8 cellular contexts compared by ENCODE assay signal in genomic region chr15:38817427-38818155, GRCh38.
DNase-seq lines count a peak whose midpoint lies in the region; ATAC-seq, FAIRE-seq and TF ChIP-seq lines count a peak whose summit lies in the region.

No MANE protein-coding gene starts in this region.

- no peak overlapping the region for H3K4me3 Mint-ChIP-seq in activated naive CD4-positive, alpha-beta T cell treated with anti-CD3 and anti-CD28 coated beads for 36 hours
- no peak overlapping the region for H3K4me3 Mint-ChIP-seq in progenitor cell of endocrine pancreas (ENCODE audit: low read depth)

- no peaks in the 10 kb centered on the region for H3K36me3 Mint-ChIP-seq in activated naive CD4-positive, alpha-beta T cell treated with anti-CD3 and anti-CD28 coated beads for 36 hours (ENCODE audit: low read depth)
- H3K36me3 Mint-ChIP-seq in progenitor cell of endocrine pancreas (ENCODE audit: insufficient read depth): no peaks in the 10 kb centered on the region

- peak overlapping the region; percentile 67 for H2BK15ac ChIP-seq in IMR-90 (ENCODE audit: low read depth, low read length)

- TF ChIP-seq RAD21 in IMR-90 (IDR thresholded peaks at IDR 0.05; ENCODE audit: low read length): peak; percentile 95

- no peak overlapping the region for H3K4me3 ChIP-seq in IMR-90 (ENCODE audit: insufficient read depth, low read depth, low read length)

- CTCF ChIA-PET in IMR-90 (lab: Yijun Ruan, JAX): interaction anchor here (0.6 to 1.3 kb wide), 5 partner anchors 9 to 178 kb away, joined by 3 to 6 read pairs (median 4); no protein-coding TSS in a partner anchor
- CTCF ChIA-PET in activated naive CD4-positive, alpha-beta T cell treated with anti-CD3 and anti-CD28 coated beads for 36 hours (lab: Charles Lee): interaction anchor here (0.6 to 2.5 kb wide), 8 partner anchors 10 to 761 kb away, joined by 3 to 9 read pairs (median 3); no protein-coding TSS in a partner anchor

- peak overlapping the region; percentile 11 for H4K5ac ChIP-seq in IMR-90 (ENCODE audit: low read depth, low read length)

- peak overlapping the region; percentile 43 for H3K56ac ChIP-seq in IMR-90 (ENCODE audit: extremely low read depth, insufficient read depth, low read length)

- FAIRE-seq in urothelium cell line (lab: Jason Lieb, UNC): peak; percentile 82

- peak overlapping the region; percentile 54 for H3K23ac ChIP-seq in IMR-90 (ENCODE audit: low read depth, low read length)

- H2BK20ac ChIP-seq in IMR-90 (ENCODE audit: low read depth, low read length): peak overlapping the region; percentile 99

- peaks cover 8% of the 10 kb centered on the region for H3K4me1 ChIP-seq in IMR-90 (ENCODE audit: control insufficient read depth, insufficient read depth, low read length)

- H3K27me3 ChIP-seq in IMR-90 (ENCODE audit: control insufficient read depth, insufficient read depth, low read length): no peaks in the 10 kb centered on the region

- no peaks in the 10 kb centered on the region for H3K9me3 ChIP-seq in IMR-90 (ENCODE audit: control insufficient read depth, insufficient read depth, low read length)

- peaks cover 8% of the 10 kb centered on the region for H3K4me1 Mint-ChIP-seq in activated naive CD4-positive, alpha-beta T cell treated with anti-CD3 and anti-CD28 coated beads for 36 hours (ENCODE audit: low read depth)
- H3K4me1 Mint-ChIP-seq in progenitor cell of endocrine pancreas (ENCODE audit: low read depth): no peaks in the 10 kb centered on the region

- H2AK9ac ChIP-seq in IMR-90 (replicated peaks; ENCODE audit: low read depth, low read length, poor library complexity): peak overlapping the region; percentile 74

- peak; percentile 98 for TF ChIP-seq CTCF in IMR-90 (conservative IDR thresholded peaks at IDR 0.05; ENCODE audit: low read depth, low read length)
- peak; percentile 100 for TF ChIP-seq CTCF in progenitor cell of endocrine pancreas (IDR thresholded peaks at IDR 0.05; ENCODE audit: unreplicated experiment)

- BruUV-seq in IMR-90 (replicated peaks; lab: Mats Ljungman, UMichigan): no TSS peak

- H3K9me1 ChIP-seq in IMR-90 (ENCODE audit: insufficient read depth, low read length): peaks cover 11% of the 10 kb centered on the region

- H3K18ac ChIP-seq in IMR-90 (ENCODE audit: low read depth, low read length): peak overlapping the region; percentile 93

- no peak overlapping the region for H3K4me2 ChIP-seq in IMR-90 (ENCODE audit: low read depth, low read length)

- intact Hi-C loops in IMR-90 (cut with micrococcal nuclease) (loop anchor here (1.0 to 2.0 kb wide), 5 partner anchors 77 to 763 kb away; partner anchors contain the start of gene THBS1), head of caudate nucleus (cut with DNase I) (loop anchor here (10.0 kb wide), 1 partner anchor 937 kb away; no protein-coding TSS in a partner anchor)
- intact Hi-C loops in activated naive CD4-positive, alpha-beta T cell treated with anti-CD3 and anti-CD28 coated beads for 36 hours (cut with micrococcal nuclease): loop anchor here (1.0 to 10.0 kb wide), 6 partner anchors 37 to 939 kb away; no protein-coding TSS in a partner anchor

- H3K9ac ChIP-seq in IMR-90 (ENCODE audit: low read depth, low read length): no peak overlapping the region; the same call in 1 of the 2 replicates

- peak overlapping the region; percentile 14 for H2BK5ac ChIP-seq in IMR-90 (ENCODE audit: low read depth, low read length, poor library complexity, severe bottlenecking)

- 0 out of 4 replicates have a peak, but pooled peaks cover 0 to 5% of the 10 kb centered on the region in 2 experiments for H3K79me1 ChIP-seq in IMR-90 (ENCODE audit: low read depth in 1 of 2, low read length in 2 of 2)

- WGBS in IMR-90 (ENCODE audit: extremely low coverage in 2 of 2, insufficient read length in 1 of 2), 2 experiments: 0% methylated on average over 5 of the region's 12 CpGs; no CpG with 5 or more reads in 1 of the 2 experiments

- H2AK5ac ChIP-seq in IMR-90 (ENCODE audit: low read depth, low read length): peak overlapping the region; percentile 67

- POLR2A ChIA-PET in IMR-90 (lab: Charles Lee; ENCODE audit: unreplicated experiment): interaction anchor here (0.5 to 0.6 kb wide), 2 partner anchors 108 to 763 kb away, joined by 3 read pairs; partner anchors contain the start of gene THBS1

- peak overlapping the region; percentile 77 for H2AFZ ChIP-seq in IMR-90 (replicated peaks; ENCODE audit: low read length, poor library complexity)

- peak overlapping the region; percentile 67 for H3K14ac ChIP-seq in IMR-90 (replicated peaks; ENCODE audit: low read depth, low read length)

- no peak for TF ChIP-seq POLR2A in IMR-90 (IDR thresholded peaks at IDR 0.05; ENCODE audit: low read depth, low read length)

- peak overlapping the region; percentile 46 to 82 for H4K8ac ChIP-seq in IMR-90 (ENCODE audit: low read depth in 2 of 2, low read length in 2 of 2)

- no peak overlapping the region for H3K27ac Mint-ChIP-seq in activated naive CD4-positive, alpha-beta T cell treated with anti-CD3 and anti-CD28 coated beads for 36 hours
- H3K27ac Mint-ChIP-seq in progenitor cell of endocrine pancreas: peak overlapping the region; percentile 81

- peak overlapping the region; percentile 93 for H3K4ac ChIP-seq in IMR-90 (ENCODE audit: low read depth, low read length)

- no peaks in the 10 kb centered on the region for H3K9me3 Mint-ChIP-seq in activated naive CD4-positive, alpha-beta T cell treated with anti-CD3 and anti-CD28 coated beads for 36 hours
- H3K9me3 Mint-ChIP-seq in progenitor cell of endocrine pancreas (ENCODE audit: low read depth): no peaks in the 10 kb centered on the region

- no peaks in the 10 kb centered on the region for H3K36me3 ChIP-seq in IMR-90 (ENCODE audit: control insufficient read depth, insufficient read depth, low read length)

- H3K27me3 Mint-ChIP-seq in activated naive CD4-positive, alpha-beta T cell treated with anti-CD3 and anti-CD28 coated beads for 36 hours (ENCODE audit: low read depth): peaks cover 2% of the 10 kb centered on the region
- peaks cover 31% of the 10 kb centered on the region for H3K27me3 Mint-ChIP-seq in progenitor cell of endocrine pancreas

- dilution Hi-C loops in IMR-90 (cut with HindIII; ENCODE audit: low sequenced_read_pairs, unreplicated experiment): no loop called here

- H2BK120ac ChIP-seq in IMR-90 (ENCODE audit: low read depth, low read length): peak overlapping the region; percentile 97

- in situ Hi-C loops in IMR-90 (cut with MboI; ENCODE audit: low sequenced_read_pairs) (loop anchor here (5.0 kb wide), 2 partner anchors 355 to 765 kb away; partner anchors contain the start of gene THBS1), SK-MEL-5 (cut with HindIII; ENCODE audit: low pct_unique_long_range_greater_than_20kb, low sequenced_read_pairs) (no loop called here)

- ATAC-seq in GM21717 (IDR thresholded peaks at IDR 0.05; ENCODE audit: unreplicated experiment) (peak; percentile 85), IMR-90 (ENCODE audit: low read depth) (peak; percentile 97)

- no peaks in the 10 kb centered on the region for H4K20me1 ChIP-seq in IMR-90 (ENCODE audit: insufficient read depth, low read length)

- H3K27ac ChIP-seq in IMR-90 (ENCODE audit: insufficient read depth, low read length): peak overlapping the region; percentile 26

- peak overlapping the region; percentile 97 for H4K91ac ChIP-seq in IMR-90 (ENCODE audit: insufficient read depth, low read depth, low read length)

- DNase-seq in GM03348 (ENCODE audit: low spot score) (peak; percentile 77), IMR-90 (peak; percentile 48), SK-MEL-5 (ENCODE audit: low read depth, low spot score) (peak; percentile 70), head of caudate nucleus (peak; percentile 56 to 91 (median 84)), progenitor cell of endocrine pancreas (ENCODE audit: low spot score, unreplicated experiment) (peak; percentile 96), urothelium cell line (ENCODE audit: low spot score) (peak; percentile 87)
- peak; percentile 90 for DNase-seq in activated naive CD4-positive, alpha-beta T cell treated with anti-CD3 and anti-CD28 coated beads for 36 hours

TF ChIP-seq in IMR-90, 13 proteins besides CTCF, POLR2A, EP300 and RAD21:
- TF ChIP-seq ELK1 (IDR thresholded peaks at IDR 0.05; ENCODE audit: borderline replicate concordance, low read depth, low read length) (no peak), RCOR1 (IDR thresholded peaks at IDR 0.05; ENCODE audit: insufficient replicate concordance, low read length) (no peak), MAFK (IDR thresholded peaks at IDR 0.05; ENCODE audit: low read depth, low read length) (no peak), MAZ (IDR thresholded peaks at IDR 0.05; ENCODE audit: borderline replicate concordance, low read depth, low read length) (no peak), RFX5 (IDR thresholded peaks at IDR 0.05; ENCODE audit: low read depth, low read length) (no peak), MXI1 (IDR thresholded peaks at IDR 0.05; ENCODE audit: borderline replicate concordance, low read depth, low read length) (no peak), SMC3 (IDR thresholded peaks at IDR 0.05; ENCODE audit: low read depth, low read length) (peak; percentile 91)
TF ChIP-seq in IMR-90: peak in this region for 1.
